ENCODE assay signal across 9 cellular contexts in genomic region chr10:21499910-21500577, GRCh38. TPM values are rescaled to one million over a fixed set of nuclear protein-coding genes. Genes with fewer than 3 reads are reported as not detected.
DNase-seq lines count a peak whose midpoint lies in the region; ATAC-seq and TF ChIP-seq lines count a peak whose summit lies in the region.
"Had no signal": no experiment of that assay in that cellular context is flagged by ENCODE, and none has a peak within 500 bp of the region (broad histone marks: within the 10 kb centered on the region; RNA-seq: fewer than 3 reads in every experiment).

No MANE protein-coding gene starts in this region.

- peak; percentile 23 for DNase-seq in activated CD8-positive, alpha-beta T cell treated with anti-CD3 and anti-CD28 coated beads for 36 hours
- no peak for DNase-seq in activated CD8-positive, alpha-beta T cell treated with anti-CD3 and anti-CD28 coated beads, Interleukin-2, amount 10 ng/mL, durations not matched to agents 7 days and 5 days
- no peak for DNase-seq in coronary artery (ENCODE audit: low spot score)
- peak; percentile 51 to 68 (median 60) for DNase-seq in right lobe of liver
- no peak for DNase-seq in suprapubic skin (ENCODE audit: low spot score in 2 of 2)
- no peak for DNase-seq in activated effector memory CD4-positive, alpha-beta T cell treated with Interleukin-2 at 50 U/mL for 16 hours
- DNase-seq: PC-3 had no signal

- no peak for TF ChIP-seq POLR2A in right lobe of liver (IDR thresholded peaks at IDR 0.05)
- TF ChIP-seq POLR2A in suprapubic skin (IDR thresholded peaks at IDR 0.05): no peak

- H3K36me3 ChIP-seq in right lobe of liver (no peaks in the 10 kb centered on the region), suprapubic skin (no peaks in the 10 kb centered on the region)

- no peak overlapping the region for H3K4me3 Mint-ChIP-seq in activated CD8-positive, alpha-beta T cell treated with anti-CD3 and anti-CD28 coated beads for 36 hours
- no peak overlapping the region for H3K4me3 Mint-ChIP-seq in activated CD8-positive, alpha-beta T cell treated with anti-CD3 and anti-CD28 coated beads, Interleukin-2, amount 10 ng/mL, durations not matched to agents 7 days and 5 days

- H3K4me3 ChIP-seq in coronary artery: peak overlapping the region; percentile 51
- H3K4me3 ChIP-seq in right lobe of liver: peak overlapping the region; percentile 41 to 52 (median 49)
- H3K4me3 ChIP-seq in suprapubic skin: peak overlapping the region; percentile 36

- ATAC-seq in activated CD8-positive, alpha-beta T cell treated with anti-CD3 and anti-CD28 coated beads for 36 hours: no peak
- no peak for ATAC-seq in activated CD8-positive, alpha-beta T cell treated with anti-CD3 and anti-CD28 coated beads, Interleukin-2, amount 10 ng/mL, durations not matched to agents 7 days and 5 days
- peak in 3 of 4 donors; percentile 2 to 21 (median 2) for ATAC-seq in right lobe of liver
- no peak for ATAC-seq in HG02970 (IDR thresholded peaks at IDR 0.05; ENCODE audit: low FRiP score, unreplicated experiment)
- no peak for ATAC-seq in GM18868 (IDR thresholded peaks at IDR 0.05; ENCODE audit: unreplicated experiment)
- ATAC-seq: PC-3 had no signal

- peaks cover 0 to 56% (median 8%) of the 10 kb centered on the region in 4 donors for H3K4me1 ChIP-seq in right lobe of liver
- H3K4me1 ChIP-seq in suprapubic skin: peaks cover 20% of the 10 kb centered on the region

- TF ChIP-seq EP300 in suprapubic skin (IDR thresholded peaks at IDR 0.05): no peak

- CTCF ChIA-PET in activated CD8-positive, alpha-beta T cell treated with anti-CD3 and anti-CD28 coated beads for 36 hours (lab: Charles Lee): interaction anchor here (1.2 kb wide), 2 partner anchors 9 to 232 kb away, joined by 3 read pairs; no protein-coding TSS in a partner anchor
- CTCF ChIA-PET in activated CD8-positive, alpha-beta T cell treated with anti-CD3 and anti-CD28 coated beads, Interleukin-2, amount 10 ng/mL, durations not matched to agents 7 days and 5 days (lab: Charles Lee): no interaction called here

- intact Hi-C loops in activated CD8-positive, alpha-beta T cell treated with anti-CD3 and anti-CD28 coated beads for 36 hours (cut with micrococcal nuclease): loop anchor here (5.0 kb wide), 2 partner anchors 32 to 232 kb away; partner anchors contain the start of gene MLLT10
- intact Hi-C loops in right lobe of liver (cut with DNase I): loop anchor here in 1 of 2 donors (10.0 kb wide), 1 partner anchor 455 kb away; no protein-coding TSS in a partner anchor

- H3K27ac ChIP-seq in coronary artery (peak overlapping the region in 1 of 2 donors; percentile 7), right lobe of liver (peak overlapping the region; percentile 48 to 86 (median 71)), suprapubic skin (no peak overlapping the region)

- no peaks in the 10 kb centered on the region for H3K9me3 Mint-ChIP-seq in activated CD8-positive, alpha-beta T cell treated with anti-CD3 and anti-CD28 coated beads for 36 hours
- H3K9me3 Mint-ChIP-seq in activated CD8-positive, alpha-beta T cell treated with anti-CD3 and anti-CD28 coated beads, Interleukin-2, amount 10 ng/mL, durations not matched to agents 7 days and 5 days (ENCODE audit: insufficient read depth): no peaks in the 10 kb centered on the region

- H3K9me3 ChIP-seq in right lobe of liver: no peaks in the 10 kb centered on the region
- no peaks in the 10 kb centered on the region for H3K9me3 ChIP-seq in suprapubic skin

- no peaks in the 10 kb centered on the region for H3K36me3 Mint-ChIP-seq in activated CD8-positive, alpha-beta T cell treated with anti-CD3 and anti-CD28 coated beads for 36 hours (ENCODE audit: low read depth)
- no peaks in the 10 kb centered on the region for H3K36me3 Mint-ChIP-seq in activated CD8-positive, alpha-beta T cell treated with anti-CD3 and anti-CD28 coated beads, Interleukin-2, amount 10 ng/mL, durations not matched to agents 7 days and 5 days (ENCODE audit: low read depth)

- H3K27me3 ChIP-seq in right lobe of liver (no peaks in the 10 kb centered on the region), suprapubic skin (no peaks in the 10 kb centered on the region)

- POLR2A ChIA-PET in activated CD8-positive, alpha-beta T cell treated with anti-CD3 and anti-CD28 coated beads for 36 hours (lab: Charles Lee): no interaction called here
- POLR2A ChIA-PET in activated CD8-positive, alpha-beta T cell treated with anti-CD3 and anti-CD28 coated beads, Interleukin-2, amount 10 ng/mL, durations not matched to agents 7 days and 5 days (lab: Charles Lee): interaction anchor here (0.5 kb wide), 1 partner anchor 840 kb away, joined by 5 read pairs; no protein-coding TSS in a partner anchor

- no peak overlapping the region for H3K27ac Mint-ChIP-seq in activated CD8-positive, alpha-beta T cell treated with anti-CD3 and anti-CD28 coated beads for 36 hours
- no peak overlapping the region for H3K27ac Mint-ChIP-seq in activated CD8-positive, alpha-beta T cell treated with anti-CD3 and anti-CD28 coated beads, Interleukin-2, amount 10 ng/mL, durations not matched to agents 7 days and 5 days

- 0% methylated on average over 11 of the region's 58 CpGs for WGBS in right lobe of liver (ENCODE audit: insufficient coverage, low coverage, low lambda C conversion rate, missing lambda C conversion rate)
- WGBS in suprapubic skin: 73% methylated on average over 32 of the region's 58 CpGs

- H3K4me1 Mint-ChIP-seq in activated CD8-positive, alpha-beta T cell treated with anti-CD3 and anti-CD28 coated beads for 36 hours (ENCODE audit: low read depth): peaks cover 10% of the 10 kb centered on the region
- H3K4me1 Mint-ChIP-seq in activated CD8-positive, alpha-beta T cell treated with anti-CD3 and anti-CD28 coated beads, Interleukin-2, amount 10 ng/mL, durations not matched to agents 7 days and 5 days (ENCODE audit: low read depth): peaks cover 18% of the 10 kb centered on the region

- H3K27me3 Mint-ChIP-seq in activated CD8-positive, alpha-beta T cell treated with anti-CD3 and anti-CD28 coated beads for 36 hours: peaks cover 48% of the 10 kb centered on the region
- H3K27me3 Mint-ChIP-seq in activated CD8-positive, alpha-beta T cell treated with anti-CD3 and anti-CD28 coated beads, Interleukin-2, amount 10 ng/mL, durations not matched to agents 7 days and 5 days (ENCODE audit: low read depth): peaks cover 72% of the 10 kb centered on the region

- no peak for TF ChIP-seq CTCF in activated CD8-positive, alpha-beta T cell treated with anti-CD3 and anti-CD28 coated beads for 36 hours (IDR thresholded peaks at IDR 0.05)
- TF ChIP-seq CTCF in coronary artery (IDR thresholded peaks at IDR 0.05) (no peak), right lobe of liver (IDR thresholded peaks at IDR 0.05) (peak in 1 of 4 donors; percentile 4), suprapubic skin (IDR thresholded peaks at IDR 0.05) (no peak)

RNA-seq across cellular contexts. Expression of gene SKIDA1, which starts 25.4 kb away (rescaled TPM):
- under 1 TPM; 0.11 to 0.36 TPM for total RNA-seq in activated CD8-positive, alpha-beta T cell treated with anti-CD3 and anti-CD28 coated beads for 36 hours
- total RNA-seq in activated CD8-positive, alpha-beta T cell treated with anti-CD3 and anti-CD28 coated beads, Interleukin-2, amount 10 ng/mL, durations not matched to agents 7 days and 5 days: under 1 TPM; 0.10 to 0.11 TPM
- total RNA-seq in right lobe of liver (1 to 10 TPM in 5 of 6 experiments, under 1 TPM in 1; 0.31 to 3.9 (median 2.1) TPM), suprapubic skin (1 to 10 TPM in 2 of 4 donors, under 1 TPM in 2; 0.53 to 3.0 (median 1.2) TPM)

RNA-seq across cellular contexts. Expression of gene MLLT10, which starts 34.0 kb away (rescaled TPM):
- total RNA-seq in activated CD8-positive, alpha-beta T cell treated with anti-CD3 and anti-CD28 coated beads for 36 hours: 10 to 100 TPM; 33.9 to 36.4 TPM
- 10 to 100 TPM; 46.0 to 47.1 TPM for total RNA-seq in activated CD8-positive, alpha-beta T cell treated with anti-CD3 and anti-CD28 coated beads, Interleukin-2, amount 10 ng/mL, durations not matched to agents 7 days and 5 days
- 10 to 100 TPM; 15.8 to 49.4 (median 20.1) TPM for total RNA-seq in right lobe of liver
- 10 to 100 TPM; 58.0 to 97.8 (median 64.4) TPM for total RNA-seq in suprapubic skin

Comparison
In these comparisons a context has a peak if more than half of its experiments do, and no peak if none do; other contexts are left out.
1. DNase-seq: peak in activated CD8-positive, alpha-beta T cell treated with anti-CD3 and anti-CD28 coated beads for 36 hours (single experiment) and right lobe of liver (3 of 3); none in activated CD8-positive, alpha-beta T cell treated with anti-CD3 and anti-CD28 coated beads, Interleukin-2, amount 10 ng/mL, durations not matched to agents 7 days and 5 days (single experiment), coronary artery (single experiment), suprapubic skin (0 of 2) and activated effector memory CD4-positive, alpha-beta T cell treated with Interleukin-2 at 50 U/mL for 16 hours (single experiment).
2. ATAC-seq: peak in right lobe of liver (3 of 4); none in activated CD8-positive, alpha-beta T cell treated with anti-CD3 and anti-CD28 coated beads for 36 hours (single experiment), activated CD8-positive, alpha-beta T cell treated with anti-CD3 and anti-CD28 coated beads, Interleukin-2, amount 10 ng/mL, durations not matched to agents 7 days and 5 days (single experiment), HG02970 (single experiment) and GM18868 (single experiment).
3. Peak in every context shown above with its lines, with median percentiles within 50 percentile points of each other: H3K4me3 ChIP-seq.